14 cellular contexts compared by ENCODE assay signal in genomic region chr13:71067164-71067815, GRCh38.
DNase-seq lines count a peak whose midpoint lies in the region; ATAC-seq and TF ChIP-seq lines count a peak whose summit lies in the region.
"Had no signal": no experiment of that assay in that cellular context is flagged by ENCODE, and none has a peak within 500 bp of the region (broad histone marks: within the 10 kb centered on the region; RNA-seq: fewer than 3 reads in every experiment).

No MANE protein-coding gene starts in this region.

- no peaks in the 10 kb centered on the region for H3K4me1 ChIP-seq in PC-9 (replicated peaks; ENCODE audit: insufficient read depth)
- H3K4me1 ChIP-seq: upper lobe of left lung had no signal

- peak; percentile 89 for ATAC-seq in sciatic nerve
- ATAC-seq in HG02981 (IDR thresholded peaks at IDR 0.05; ENCODE audit: unreplicated experiment) = no peak
- ATAC-seq: GM12878, HCT116 had no signal

- no peak overlapping the region for H3K4me2 ChIP-seq in PC-9

- H3K4me3 ChIP-seq in PC-9 = no peak overlapping the region
- H3K4me3 ChIP-seq: GM12878, upper lobe of left lung had no signal

- no peaks in the 10 kb centered on the region for H3K9me2 ChIP-seq in PC-9 (ENCODE audit: insufficient read depth)

- H3K79me2 ChIP-seq in PC-9 (ENCODE audit: low read depth) = no peaks in the 10 kb centered on the region

- no TSS peak for BruUV-seq in PC-9 (replicated peaks; lab: Mats Ljungman, UMichigan)

- intact Hi-C loops in sciatic nerve (cut with DNase I) = no loop called here
- intact Hi-C loops in PC-9 (cut with micrococcal nuclease; ENCODE audit: unreplicated experiment) = no loop called here

- H3K27ac ChIP-seq in PC-9 = no peak overlapping the region
- H3K27ac ChIP-seq: upper lobe of left lung had no signal

- no peak overlapping the region for H2AFZ ChIP-seq in PC-9

- no peak for TF ChIP-seq CTCF in PC-9 (conservative IDR thresholded peaks at IDR 0.05)

- H3F3A ChIP-seq in PC-9 (ENCODE audit: insufficient read depth, low read depth) = no peaks in the 10 kb centered on the region

- no peaks in the 10 kb centered on the region for H3K9me3 ChIP-seq in PC-9 (ENCODE audit: insufficient read depth, low read depth)
- H3K9me3 ChIP-seq: upper lobe of left lung had no signal

- POLR2A ChIA-PET in PC-9 (lab: Charles Lee; ENCODE audit: unreplicated experiment) = no interaction called here

- no peaks in the 10 kb centered on the region for H3K27me3 ChIP-seq in PC-9 (ENCODE audit: insufficient read depth, low read depth)
- H3K27me3 ChIP-seq: upper lobe of left lung had no signal

- DNase-seq in NCI-H2107 treated with DMSO at 0.1 percent for 48 hours (lab: John Stamatoyannopoulos, UW; ENCODE audit: unreplicated experiment) (peak; percentile 18), NCI-H2107 (lab: John Stamatoyannopoulos, UW) (no peak), RKO (ENCODE audit: low spot score) (peak; percentile 21), iPS-NIHi11 (ENCODE audit: low spot score) (peak; percentile 9), sciatic nerve (ENCODE audit: low spot score) (no peak), GOT3 (lab: John Stamatoyannopoulos, UW) (no peak), PC-9 (no peak)
- DNase-seq: CD4-positive, alpha-beta T cell; IMR-90; stimulated activated naive CD4-positive, alpha-beta T cell treated with Interleukin-2 at 50 U/mL for 16 hours; upper lobe of left lung had no signal

- no peaks in the 10 kb centered on the region for H3K36me3 ChIP-seq in PC-9 (ENCODE audit: low read depth)
- H3K36me3 ChIP-seq: upper lobe of left lung had no signal

- H4K20me1 ChIP-seq in PC-9 (ENCODE audit: insufficient read depth) = no peaks in the 10 kb centered on the region

- CTCF ChIA-PET in PC-9 (lab: Charles Lee) = no interaction called here

Comparison
In these comparisons a context has a peak if more than half of its experiments do, and no peak if none do; other contexts are left out.
1. DNase-seq: peak in NCI-H2107 treated with DMSO at 0.1 percent for 48 hours (single experiment), RKO (single experiment) and iPS-NIHi11 (single experiment); none in NCI-H2107 (single experiment), sciatic nerve (single experiment), GOT3 (single experiment) and PC-9 (0 of 2).